8 cellular contexts compared by ENCODE assay signal in the genomic region with DNA sequence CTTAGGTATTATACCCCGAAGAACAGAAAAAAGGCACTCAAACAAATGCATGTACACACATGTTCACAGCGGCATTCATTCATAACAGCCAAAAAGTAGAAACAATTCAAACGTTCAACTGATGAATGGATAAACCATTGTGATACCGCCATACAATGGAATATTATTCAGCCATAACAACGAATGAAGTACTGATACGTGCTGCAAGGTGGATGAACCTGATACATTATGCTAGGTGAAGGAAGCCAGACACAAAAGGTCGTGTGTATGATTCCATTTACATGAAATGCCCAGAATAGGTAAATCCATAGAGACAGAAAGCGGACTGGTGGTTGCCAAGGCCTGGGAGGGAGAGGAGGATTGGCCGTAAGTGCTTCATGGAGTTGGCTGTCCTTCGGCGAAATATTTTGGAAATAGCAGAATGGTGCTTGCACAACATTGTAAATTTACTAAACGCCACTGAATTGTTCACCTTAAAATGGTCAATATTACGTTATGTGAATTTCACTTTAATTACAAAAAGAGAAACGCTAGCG.
DNase-seq lines count a peak whose midpoint lies in the region; ATAC-seq and TF ChIP-seq lines count a peak whose summit lies in the region.

No MANE protein-coding gene starts in this region.

- peaks cover 12% of the 10 kb centered on the region for H3K36me3 ChIP-seq in GM23338 (ENCODE audit: insufficient read depth)
- H3K36me3 ChIP-seq in body of pancreas (replicated peaks in 1 of 2; ENCODE audit: insufficient read depth in 1 of 2, low read depth in 2 of 2): peaks cover 0 to 8% of the 10 kb centered on the region in 2 donors
- peaks cover 12% of the 10 kb centered on the region for H3K36me3 ChIP-seq in suprapubic skin

- peaks cover 18% of the 10 kb centered on the region for H3K4me1 Mint-ChIP-seq in GM23338

- H2AFZ ChIP-seq in GM23338: peak overlapping the region; percentile 80

- H4K20me1 ChIP-seq in GM23338 (replicated peaks; ENCODE audit: insufficient read depth): peaks cover 7% of the 10 kb centered on the region; the same call in 1 of the 2 replicates

- 25 to 26% methylated on average over 15 of the region's 15 CpGs for WGBS in body of pancreas, 2 donors
- 19% methylated on average over 15 of the region's 15 CpGs for WGBS in suprapubic skin

- H3K9me3 ChIP-seq in body of pancreas: no peaks in the 10 kb centered on the region
- H3K9me3 ChIP-seq in suprapubic skin: no peaks in the 10 kb centered on the region

- peak overlapping the region; percentile 88 for H3K27ac ChIP-seq in GM23338 (ENCODE audit: low read depth)
- peak overlapping the region; percentile 85 to 95 (median 91) for H3K27ac ChIP-seq in body of pancreas
- peak overlapping the region; percentile 93 for H3K27ac ChIP-seq in suprapubic skin

- H3K4me3 ChIP-seq in GM23338 (peak overlapping the region; percentile 90), NB4 (ENCODE audit: low read depth, low read length) (peak overlapping the region; percentile 93), body of pancreas (peak overlapping the region; percentile 28 to 68), suprapubic skin (peak overlapping the region; percentile 73)

- H3K79me2 ChIP-seq in GM23338 (replicated peaks; ENCODE audit: insufficient read depth): peaks cover 24% of the 10 kb centered on the region

- no peak for TF ChIP-seq EP300 in suprapubic skin (IDR thresholded peaks at IDR 0.05)

- peak overlapping the region; percentile 88 for H3K27ac Mint-ChIP-seq in GM23338

- TF ChIP-seq POLR2A in NB4 (IDR thresholded peaks at IDR 0.05; ENCODE audit: extremely low read depth, insufficient read length) (no peak), body of pancreas (IDR thresholded peaks at IDR 0.05) (no peak), suprapubic skin (IDR thresholded peaks at IDR 0.05) (no peak)

- peaks cover 34% of the 10 kb centered on the region for H3K36me3 Mint-ChIP-seq in GM23338 (ENCODE audit: low read depth)

- ATAC-seq in GM23338 (peak; percentile 23), body of pancreas (peak; percentile 11)

- intact Hi-C loops in body of pancreas (cut with DNase I): no loop called here

- H3K27me3 ChIP-seq in GM23338 (ENCODE audit: insufficient read depth): no peaks in the 10 kb centered on the region
- no peaks in the 10 kb centered on the region for H3K27me3 ChIP-seq in body of pancreas
- H3K27me3 ChIP-seq in suprapubic skin: no peaks in the 10 kb centered on the region

- no peaks in the 10 kb centered on the region for H3K9me2 ChIP-seq in GM23338 (ENCODE audit: insufficient read depth)

- H3K4me3 Mint-ChIP-seq in GM23338: peak overlapping the region; percentile 99

- no peak for TF ChIP-seq CTCF in GM23338 (conservative IDR thresholded peaks at IDR 0.05; ENCODE audit: low read depth in 2 of 2)
- TF ChIP-seq CTCF in NB4 (IDR thresholded peaks at IDR 0.05; ENCODE audit: low read depth, low read length): no peak
- TF ChIP-seq CTCF in body of pancreas (IDR thresholded peaks at IDR 0.05): no peak
- TF ChIP-seq CTCF in suprapubic skin (IDR thresholded peaks at IDR 0.05): no peak

- peaks cover 7% of the 10 kb centered on the region for H3K27me3 Mint-ChIP-seq in GM23338 (ENCODE audit: insufficient read depth, low read depth, poor library complexity)

- peaks cover 14% of the 10 kb centered on the region for H3K4me1 ChIP-seq in GM23338 (ENCODE audit: insufficient read depth)
- peaks cover 21% of the 10 kb centered on the region for H3K4me1 ChIP-seq in body of pancreas
- peaks cover 30% of the 10 kb centered on the region for H3K4me1 ChIP-seq in suprapubic skin

- H3K4me2 ChIP-seq in GM23338: peak overlapping the region; percentile 86

- H3K9me3 Mint-ChIP-seq in GM23338: peaks cover 9% of the 10 kb centered on the region; the same call in 1 of the 3 replicates

- DNase-seq in NCI-H2029 treated with DMSO at 0.1 percent for 48 hours (lab: John Stamatoyannopoulos, UW) (peak; percentile 46), NCI-H2029 (lab: John Stamatoyannopoulos, UW) (no peak), GM23338 (ENCODE audit: low spot score) (no peak), NB4 (ENCODE audit: low read depth) (no peak), body of pancreas (no peak), kidney glomerular epithelial cell (lab: John Stamatoyannopoulos, UW) (peak; percentile 69), suprapubic skin (ENCODE audit: low spot score in 2 of 2) (no peak), epidermal melanocyte (ENCODE audit: insufficient read length, low spot score) (no peak)

- peaks cover 12% of the 10 kb centered on the region; the same call in 1 of the 2 replicates for H3F3A ChIP-seq in GM23338 (replicated peaks; ENCODE audit: low read depth)

TF ChIP-seq in GM23338, 12 proteins besides CTCF, POLR2A, EP300 and RAD21 (continues in another document):
- TF ChIP-seq NANOG (IDR thresholded peaks at IDR 0.05; ENCODE audit: borderline replicate concordance): no peak
- no peak for TF ChIP-seq ZNF114 (CRISPR knock-in tag; IDR thresholded peaks at IDR 0.05)
- TF ChIP-seq ZNF331 (CRISPR knock-in tag; IDR thresholded peaks at IDR 0.05; ENCODE audit: low read depth): no peak
- TF ChIP-seq JUNB (IDR thresholded peaks at IDR 0.05; ENCODE audit: unreplicated experiment): no peak
- TF ChIP-seq CREB1 (CRISPR knock-in tag; IDR thresholded peaks at IDR 0.05; ENCODE audit: low read depth): no peak
- no peak for TF ChIP-seq POLR2AphosphoS5 (IDR thresholded peaks at IDR 0.05; ENCODE audit: low read depth)
- TF ChIP-seq STAT1 (IDR thresholded peaks at IDR 0.05; ENCODE audit: unreplicated experiment): no peak
- TF ChIP-seq, protein P1, sequence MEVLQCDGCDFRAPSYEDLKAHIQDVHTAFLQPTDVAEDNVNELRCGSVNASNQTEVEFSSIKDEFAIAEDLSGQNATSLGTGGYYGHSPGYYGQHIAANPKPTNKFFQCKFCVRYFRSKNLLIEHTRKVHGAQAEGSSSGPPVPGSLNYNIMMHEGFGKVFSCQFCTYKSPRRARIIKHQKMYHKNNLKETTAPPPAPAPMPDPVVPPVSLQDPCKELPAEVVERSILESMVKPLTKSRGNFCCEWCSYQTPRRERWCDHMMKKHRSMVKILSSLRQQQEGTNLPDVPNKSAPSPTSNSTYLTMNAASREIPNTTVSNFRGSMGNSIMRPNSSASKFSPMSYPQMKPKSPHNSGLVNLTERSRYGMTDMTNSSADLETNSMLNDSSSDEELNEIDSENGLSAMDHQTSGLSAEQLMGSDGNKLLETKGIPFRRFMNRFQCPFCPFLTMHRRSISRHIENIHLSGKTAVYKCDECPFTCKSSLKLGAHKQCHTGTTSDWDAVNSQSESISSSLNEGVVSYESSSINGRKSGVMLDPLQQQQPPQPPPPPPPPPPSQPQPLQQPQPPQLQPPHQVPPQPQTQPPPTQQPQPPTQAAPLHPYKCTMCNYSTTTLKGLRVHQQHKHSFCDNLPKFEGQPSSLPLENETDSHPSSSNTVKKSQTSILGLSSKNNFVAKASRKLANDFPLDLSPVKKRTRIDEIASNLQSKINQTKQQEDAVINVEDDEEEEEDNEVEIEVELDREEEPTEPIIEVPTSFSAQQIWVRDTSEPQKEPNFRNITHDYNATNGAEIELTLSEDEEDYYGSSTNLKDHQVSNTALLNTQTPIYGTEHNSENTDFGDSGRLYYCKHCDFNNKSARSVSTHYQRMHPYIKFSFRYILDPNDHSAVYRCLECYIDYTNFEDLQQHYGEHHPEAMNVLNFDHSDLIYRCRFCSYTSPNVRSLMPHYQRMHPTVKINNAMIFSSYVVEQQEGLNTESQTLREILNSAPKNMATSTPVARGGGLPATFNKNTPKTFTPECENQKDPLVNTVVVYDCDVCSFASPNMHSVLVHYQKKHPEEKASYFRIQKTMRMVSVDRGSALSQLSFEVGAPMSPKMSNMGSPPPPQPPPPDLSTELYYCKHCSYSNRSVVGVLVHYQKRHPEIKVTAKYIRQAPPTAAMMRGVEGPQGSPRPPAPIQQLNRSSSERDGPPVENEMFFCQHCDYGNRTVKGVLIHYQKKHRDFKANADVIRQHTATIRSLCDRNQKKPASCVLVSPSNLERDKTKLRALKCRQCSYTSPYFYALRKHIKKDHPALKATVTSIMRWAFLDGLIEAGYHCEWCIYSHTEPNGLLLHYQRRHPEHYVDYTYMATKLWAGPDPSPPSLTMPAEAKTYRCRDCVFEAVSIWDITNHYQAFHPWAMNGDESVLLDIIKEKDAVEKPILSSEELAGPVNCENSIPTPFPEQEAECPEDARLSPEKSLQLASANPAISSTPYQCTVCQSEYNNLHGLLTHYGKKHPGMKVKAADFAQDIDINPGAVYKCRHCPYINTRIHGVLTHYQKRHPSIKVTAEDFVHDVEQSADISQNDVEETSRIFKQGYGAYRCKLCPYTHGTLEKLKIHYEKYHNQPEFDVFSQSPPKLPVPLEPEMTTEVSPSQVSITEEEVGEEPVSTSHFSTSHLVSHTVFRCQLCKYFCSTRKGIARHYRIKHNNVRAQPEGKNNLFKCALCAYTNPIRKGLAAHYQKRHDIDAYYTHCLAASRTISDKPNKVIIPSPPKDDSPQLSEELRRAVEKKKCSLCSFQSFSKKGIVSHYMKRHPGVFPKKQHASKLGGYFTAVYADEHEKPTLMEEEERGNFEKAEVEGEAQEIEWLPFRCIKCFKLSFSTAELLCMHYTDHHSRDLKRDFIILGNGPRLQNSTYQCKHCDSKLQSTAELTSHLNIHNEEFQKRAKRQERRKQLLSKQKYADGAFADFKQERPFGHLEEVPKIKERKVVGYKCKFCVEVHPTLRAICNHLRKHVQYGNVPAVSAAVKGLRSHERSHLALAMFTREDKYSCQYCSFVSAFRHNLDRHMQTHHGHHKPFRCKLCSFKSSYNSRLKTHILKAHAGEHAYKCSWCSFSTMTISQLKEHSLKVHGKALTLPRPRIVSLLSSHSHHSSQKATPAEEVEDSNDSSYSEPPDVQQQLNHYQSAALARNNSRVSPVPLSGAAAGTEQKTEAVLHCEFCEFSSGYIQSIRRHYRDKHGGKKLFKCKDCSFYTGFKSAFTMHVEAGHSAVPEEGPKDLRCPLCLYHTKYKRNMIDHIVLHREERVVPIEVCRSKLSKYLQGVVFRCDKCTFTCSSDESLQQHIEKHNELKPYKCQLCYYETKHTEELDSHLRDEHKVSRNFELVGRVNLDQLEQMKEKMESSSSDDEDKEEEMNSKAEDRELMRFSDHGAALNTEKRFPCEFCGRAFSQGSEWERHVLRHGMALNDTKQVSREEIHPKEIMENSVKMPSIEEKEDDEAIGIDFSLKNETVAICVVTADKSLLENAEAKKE (CRISPR knock-in tag; IDR thresholded peaks at IDR 0.05): no peak
- TF ChIP-seq, protein P2, sequence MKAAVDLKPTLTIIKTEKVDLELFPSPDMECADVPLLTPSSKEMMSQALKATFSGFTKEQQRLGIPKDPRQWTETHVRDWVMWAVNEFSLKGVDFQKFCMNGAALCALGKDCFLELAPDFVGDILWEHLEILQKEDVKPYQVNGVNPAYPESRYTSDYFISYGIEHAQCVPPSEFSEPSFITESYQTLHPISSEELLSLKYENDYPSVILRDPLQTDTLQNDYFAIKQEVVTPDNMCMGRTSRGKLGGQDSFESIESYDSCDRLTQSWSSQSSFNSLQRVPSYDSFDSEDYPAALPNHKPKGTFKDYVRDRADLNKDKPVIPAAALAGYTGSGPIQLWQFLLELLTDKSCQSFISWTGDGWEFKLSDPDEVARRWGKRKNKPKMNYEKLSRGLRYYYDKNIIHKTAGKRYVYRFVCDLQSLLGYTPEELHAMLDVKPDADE (IDR thresholded peaks at IDR 0.05): no peak
- TF ChIP-seq EZH2 (IDR thresholded peaks at IDR 0.05; ENCODE audit: low read depth, unreplicated experiment): no peak

Comparison
In these comparisons a context has a peak if more than half of its experiments do, and no peak if none do; other contexts are left out.
1. DNase-seq: peak in NCI-H2029 treated with DMSO at 0.1 percent for 48 hours (single experiment) and kidney glomerular epithelial cell (single experiment); none in NCI-H2029 (single experiment), GM23338 (single experiment), NB4 (single experiment), body of pancreas (0 of 4), suprapubic skin (0 of 2) and epidermal melanocyte (single experiment).
2. Peak in every context shown above with its lines, with median percentiles within 50 percentile points of each other: H3K27ac ChIP-seq and H3K4me3 ChIP-seq.